In genomic region chr4:60926624-60927023, GRCh38 we compare ENCODE assay signal across 37 cellular contexts.
"Had no signal": no experiment of that assay in that cellular context is flagged by ENCODE, and none has a peak within 500 bp of the region (broad histone marks: within the 10 kb centered on the region; RNA-seq: fewer than 3 reads in every experiment).

No MANE protein-coding gene starts in this region.

- H3K4me3 Mint-ChIP-seq: activated naive CD4-positive, alpha-beta T cell treated with anti-CD3 and anti-CD28 coated beads for 36 hours; activated naive CD4-positive, alpha-beta T cell treated with anti-CD3 and anti-CD28 coated beads, Interleukin-2, amount 10 ng/mL, durations not matched to agents 7 days and 5 days; activated naive CD4-positive, alpha-beta T cell treated with anti-CD3 and anti-CD28 coated beads, Interleukin-2, amount 50 U/mL, for 24 hours; activated naive CD8-positive, alpha-beta T cell; activated naive CD8-positive, alpha-beta T cell treated with anti-CD3 and anti-CD28 coated beads for 36 hours; activated naive CD8-positive, alpha-beta T cell treated with anti-CD3 and anti-CD28 coated beads, Interleukin-2, amount 10 ng/mL, durations not matched to agents 7 days and 5 days; activated naive CD8-positive, alpha-beta T cell treated with anti-CD3 and anti-CD28 coated beads, Interleukin-2, amount 50 U/mL, for 24 hours; activated T-cell treated with anti-CD3 and anti-CD28 coated beads, Interleukin-2, amount 50 U/mL, for 24 hours; activated T-cell treated with anti-CD3 and anti-CD28 coated beads, Interleukin-2, amount 50 U/mL, for 4 hours; activated T-cell treated with anti-CD3 and anti-CD28 coated beads, Interleukin-2, amount 50 U/mL, for 72 hours; activated T-helper 1 cell treated with anti-CD3 and anti-CD28 coated beads, Interleukin-12 subunit alpha, Interleukin-12 subunit beta, Interleukin-2, Interleukin-4 antibody, amounts not matched to agents 30 ng/mL and 10 ng/mL and 1 ng/mL, durations not matched to agents 14 hours and 24 hours and 36 hours; activated T-helper 17 cell treated with anti-CD3 and anti-CD28 coated beads, Interleukin-2, amount 50 U/mL, for 72 hours; brain; central memory CD8-positive, alpha-beta T cell had no signal

- H3K27me3 Mint-ChIP-seq: activated naive CD4-positive, alpha-beta T cell treated with anti-CD3 and anti-CD28 coated beads, Interleukin-2, amount 10 ng/mL, durations not matched to agents 7 days and 5 days; activated naive CD4-positive, alpha-beta T cell treated with anti-CD3 and anti-CD28 coated beads, Interleukin-2, amount 50 U/mL, for 24 hours; activated naive CD8-positive, alpha-beta T cell; activated naive CD8-positive, alpha-beta T cell treated with anti-CD3 and anti-CD28 coated beads for 36 hours; activated naive CD8-positive, alpha-beta T cell treated with anti-CD3 and anti-CD28 coated beads, Interleukin-2, amount 10 ng/mL, durations not matched to agents 7 days and 5 days; activated naive CD8-positive, alpha-beta T cell treated with anti-CD3 and anti-CD28 coated beads, Interleukin-2, amount 50 U/mL, for 24 hours; activated T-cell treated with anti-CD3 and anti-CD28 coated beads, Interleukin-2, amount 50 U/mL, for 24 hours; activated T-helper 17 cell treated with anti-CD3 and anti-CD28 coated beads, Interleukin-2, amount 50 U/mL, for 72 hours; brain; central memory CD8-positive, alpha-beta T cell had no signal

- H3K27me3 ChIP-seq: adrenal gland, ascending aorta, body of pancreas, brain microvascular endothelial cell, breast epithelium, cardiac muscle cell had no signal

- H3K4me1 Mint-ChIP-seq: activated naive CD4-positive, alpha-beta T cell treated with anti-CD3 and anti-CD28 coated beads, Interleukin-2, amount 10 ng/mL, durations not matched to agents 7 days and 5 days; activated naive CD4-positive, alpha-beta T cell treated with anti-CD3 and anti-CD28 coated beads, Interleukin-2, amount 50 U/mL, for 24 hours; activated naive CD8-positive, alpha-beta T cell treated with anti-CD3 and anti-CD28 coated beads for 36 hours; activated naive CD8-positive, alpha-beta T cell treated with anti-CD3 and anti-CD28 coated beads, Interleukin-2, amount 10 ng/mL, durations not matched to agents 7 days and 5 days; activated naive CD8-positive, alpha-beta T cell treated with anti-CD3 and anti-CD28 coated beads, Interleukin-2, amount 50 U/mL, for 24 hours; activated T-helper 17 cell treated with anti-CD3 and anti-CD28 coated beads, Interleukin-2, amount 50 U/mL, for 72 hours; brain; central memory CD8-positive, alpha-beta T cell had no signal

- H3K9me3 ChIP-seq: adrenal gland, ascending aorta, body of pancreas, breast epithelium had no signal

- H3K36me3 ChIP-seq: adrenal gland, ascending aorta, brain microvascular endothelial cell, breast epithelium, cardiac muscle cell had no signal

- H3K9me3 Mint-ChIP-seq: activated naive CD4-positive, alpha-beta T cell treated with anti-CD3 and anti-CD28 coated beads, Interleukin-2, amount 50 U/mL, for 24 hours; brain had no signal

- H3K4me1 ChIP-seq: adrenal gland, ascending aorta, body of pancreas, breast epithelium had no signal

- H3K36me3 Mint-ChIP-seq: activated naive CD4-positive, alpha-beta T cell treated with anti-CD3 and anti-CD28 coated beads, Interleukin-2, amount 10 ng/mL, durations not matched to agents 7 days and 5 days; activated naive CD4-positive, alpha-beta T cell treated with anti-CD3 and anti-CD28 coated beads, Interleukin-2, amount 50 U/mL, for 24 hours; activated naive CD4-positive, alpha-beta T cell treated with anti-CD3 and anti-CD28 coated beads, Interleukin-2, amount 50 U/mL, for 72 hours; activated naive CD8-positive, alpha-beta T cell; activated naive CD8-positive, alpha-beta T cell treated with anti-CD3 and anti-CD28 coated beads for 36 hours; activated naive CD8-positive, alpha-beta T cell treated with anti-CD3 and anti-CD28 coated beads, Interleukin-2, amount 10 ng/mL, durations not matched to agents 7 days and 5 days; brain had no signal

- H3K4me3 ChIP-seq: adrenal gland, ascending aorta, body of pancreas, breast epithelium, cardiac muscle cell had no signal

- DNase-seq: activated effector memory CD4-positive, alpha-beta T cell treated with anti-CD3 and anti-CD28 coated beads, Interleukin-2, amount 50 U/mL, for 16 hours; activated effector memory CD4-positive, alpha-beta T cell treated with Interleukin-2 at 50 U/mL for 16 hours; activated gamma-delta T cell; activated gamma-delta T cell treated with Interleukin-2 at 50 U/mL for 16 hours; activated naive CD4-positive, alpha-beta T cell; activated naive CD4-positive, alpha-beta T cell treated with anti-CD3 and anti-CD28 coated beads for 36 hours; activated naive CD4-positive, alpha-beta T cell treated with anti-CD3 and anti-CD28 coated beads, Interleukin-2, amount 10 ng/mL, durations not matched to agents 7 days and 5 days; activated naive CD4-positive, alpha-beta T cell treated with anti-CD3 and anti-CD28 coated beads, Interleukin-2, amount 50 U/mL, for 16 hours; activated naive CD4-positive, alpha-beta T cell treated with Interleukin-2 at 50 U/mL for 16 hours; activated naive CD8-positive, alpha-beta T cell treated with anti-CD3 and anti-CD28 coated beads for 36 hours; activated naive CD8-positive, alpha-beta T cell treated with anti-CD3 and anti-CD28 coated beads, Interleukin-2, amount 10 ng/mL, durations not matched to agents 7 days and 5 days; activated naive CD8-positive, alpha-beta T cell treated with anti-CD3 and anti-CD28 coated beads, Interleukin-2, amount 50 U/mL, for 24 hours; activated T-cell treated with anti-CD3 and anti-CD28 coated beads, Interleukin-2, amount 50 U/mL, for 24 hours; activated T-cell treated with anti-CD3 and anti-CD28 coated beads, Interleukin-2, amount 50 U/mL, for 4 hours; activated T-cell treated with anti-CD3 and anti-CD28 coated beads, Interleukin-2, amount 50 U/mL, for 48 hours; activated T-cell treated with anti-CD3 and anti-CD28 coated beads, Interleukin-2, amount 50 U/mL, for 72 hours; adrenal gland; amniotic stem cell; amygdala; anterior cingulate cortex; aorta; body of pancreas; brain microvascular endothelial cell; caudate nucleus; central memory CD4-positive, alpha-beta T cell; cerebellar nuclear complex had no signal

- H3K27ac Mint-ChIP-seq: activated naive CD4-positive, alpha-beta T cell treated with anti-CD3 and anti-CD28 coated beads for 36 hours; activated naive CD4-positive, alpha-beta T cell treated with anti-CD3 and anti-CD28 coated beads, Interleukin-2, amount 10 ng/mL, durations not matched to agents 7 days and 5 days; activated naive CD4-positive, alpha-beta T cell treated with anti-CD3 and anti-CD28 coated beads, Interleukin-2, amount 50 U/mL, for 24 hours; activated naive CD4-positive, alpha-beta T cell treated with anti-CD3 and anti-CD28 coated beads, Interleukin-2, amount 50 U/mL, for 72 hours; activated naive CD8-positive, alpha-beta T cell; activated naive CD8-positive, alpha-beta T cell treated with anti-CD3 and anti-CD28 coated beads for 36 hours; activated naive CD8-positive, alpha-beta T cell treated with anti-CD3 and anti-CD28 coated beads, Interleukin-2, amount 10 ng/mL, durations not matched to agents 7 days and 5 days; activated naive CD8-positive, alpha-beta T cell treated with anti-CD3 and anti-CD28 coated beads, Interleukin-2, amount 50 U/mL, for 24 hours; activated T-cell treated with anti-CD3 and anti-CD28 coated beads, Interleukin-2, amount 50 U/mL, for 24 hours; activated T-cell treated with anti-CD3 and anti-CD28 coated beads, Interleukin-2, amount 50 U/mL, for 72 hours; activated T-helper 1 cell treated with anti-CD3 and anti-CD28 coated beads, Interleukin-12 subunit alpha, Interleukin-12 subunit beta, Interleukin-2, Interleukin-4 antibody, amounts not matched to agents 30 ng/mL and 10 ng/mL and 1 ng/mL, durations not matched to agents 14 hours and 24 hours and 36 hours; activated T-helper 17 cell treated with anti-CD3 and anti-CD28 coated beads, Interleukin-2, amount 50 U/mL, for 72 hours; activated T-helper 2 cell treated with anti-CD3 and anti-CD28 coated beads, Interferon-gamma antibody, Interleukin-2, Interleukin-4, amounts not matched to agents 10 μg/mL and 5 μg/mL and 100 μg/mL, durations not matched to agents 14 hours and 24 hours and 36 hours; brain had no signal

- H3K27ac ChIP-seq: adrenal gland, ascending aorta, body of pancreas, brain microvascular endothelial cell, breast epithelium, cardiac muscle cell had no signal

- ATAC-seq: activated naive CD4-positive, alpha-beta T cell treated with anti-CD3 and anti-CD28 coated beads, Interleukin-2, amount 50 U/mL, for 72 hours; activated naive CD8-positive, alpha-beta T cell treated with anti-CD3 and anti-CD28 coated beads, Interleukin-2, amount 50 U/mL, for 24 hours; activated T-cell treated with anti-CD3 and anti-CD28 coated beads, Interleukin-2, amount 50 U/mL, for 4 hours; activated T-cell treated with anti-CD3 and anti-CD28 coated beads, Interleukin-2, amount 50 U/mL, for 72 hours; activated T-helper 17 cell treated with anti-CD3 and anti-CD28 coated beads, Interleukin-2, amount 50 U/mL, for 72 hours; body of pancreas had no signal
